13 cellular contexts compared by ENCODE assay signal in genomic region chr2:176159678-176160250, GRCh38. TPM values are rescaled to one million over a fixed set of nuclear protein-coding genes. Genes with fewer than 3 reads are reported as not detected.
DNase-seq lines count a peak whose midpoint lies in the region; ATAC-seq and TF ChIP-seq lines count a peak whose summit lies in the region.
"Had no signal": no experiment of that assay in that cellular context is flagged by ENCODE, and none has a peak within 500 bp of the region (broad histone marks: within the 10 kb centered on the region; RNA-seq: fewer than 3 reads in every experiment).

No MANE protein-coding gene starts in this region.

- no peaks in the 10 kb centered on the region for H3K79me2 ChIP-seq in GM23338 (replicated peaks; ENCODE audit: insufficient read depth)

- H3K9me2 ChIP-seq in GM23338 (ENCODE audit: insufficient read depth): no peaks in the 10 kb centered on the region

- peaks cover 12% of the 10 kb centered on the region for H3K9me3 ChIP-seq in neuron (ENCODE audit: low read length)
- H3K9me3 ChIP-seq: colonic mucosa, neutrophil had no signal

- H3K36me3 ChIP-seq in GM23338 (ENCODE audit: insufficient read depth) (no peaks in the 10 kb centered on the region), neuron (ENCODE audit: insufficient read depth, low read length) (no peaks in the 10 kb centered on the region)
- H3K36me3 ChIP-seq: colonic mucosa, neutrophil had no signal

- H3K9me3 Mint-ChIP-seq in GM23338: peaks cover 10% of the 10 kb centered on the region; the same call in 2 of the 3 replicates
- peaks cover 0 to 22% (median 7%) of the 10 kb centered on the region in 5 experiments for H3K9me3 Mint-ChIP-seq in brain
- peaks cover 0 to 14% (median 4%) of the 10 kb centered on the region in 6 donors for H3K9me3 Mint-ChIP-seq in immature natural killer cell

- DNase-seq in GM23338 (ENCODE audit: low spot score) (peak; percentile 53), immature natural killer cell (no peak), AG08395 (ENCODE audit: low spot score) (no peak), SIG-M5 (lab: John Stamatoyannopoulos, UW) (no peak)
- DNase-seq: activated CD8-positive, alpha-beta memory T cell treated with anti-CD3 and anti-CD28 coated beads for 24 hours; colonic mucosa; GDM1; left cardiac atrium; T-helper 2 cell had no signal

- H3K27ac Mint-ChIP-seq in GM23338 (no peak overlapping the region), brain (no peak overlapping the region), immature natural killer cell (no peak overlapping the region)
- H3K27ac Mint-ChIP-seq: activated naive CD4-positive, alpha-beta T cell treated with anti-CD3 and anti-CD28 coated beads, Interleukin-2, amount 50 U/mL, for 24 hours had no signal

- peaks cover 100% of the 10 kb centered on the region for H3K27me3 ChIP-seq in GM23338 (ENCODE audit: insufficient read depth)
- peaks cover 96% of the 10 kb centered on the region for H3K27me3 ChIP-seq in neuron (ENCODE audit: insufficient read depth, low read length)

- H3K4me1 Mint-ChIP-seq in GM23338 (peaks cover 49% of the 10 kb centered on the region), brain (peaks cover 34% of the 10 kb centered on the region), immature natural killer cell (peaks cover 2 to 8% of the 10 kb centered on the region in 2 donors)

- TF ChIP-seq CTCF in GM23338 (conservative IDR thresholded peaks at IDR 0.05; ENCODE audit: low read depth in 2 of 2) (no peak), brain (conservative IDR thresholded peaks at IDR 0.05) (no peak)

- H3K27ac ChIP-seq in GM23338 (ENCODE audit: low read depth): no peak overlapping the region
- H3K27ac ChIP-seq: colonic mucosa, neutrophil had no signal

- H3K4me3 ChIP-seq in GM23338 (peak overlapping the region; percentile 41; the same call in 1 of the 2 replicates), neuron (ENCODE audit: low read length) (no peak overlapping the region)
- H3K4me3 ChIP-seq: colonic mucosa had no signal

- peaks cover 58% of the 10 kb centered on the region for H3K4me1 ChIP-seq in GM23338 (ENCODE audit: insufficient read depth)
- peaks cover 18% of the 10 kb centered on the region for H3K4me1 ChIP-seq in neuron (ENCODE audit: insufficient read depth, low read length)

- H3F3A ChIP-seq in GM23338 (replicated peaks; ENCODE audit: low read depth): peaks cover 28% of the 10 kb centered on the region

- peaks cover 49% of the 10 kb centered on the region for H4K20me1 ChIP-seq in GM23338 (replicated peaks; ENCODE audit: insufficient read depth)

- H3K4me3 Mint-ChIP-seq in GM23338: peak overlapping the region; percentile 19; the same call in 2 of the 3 replicates
- H3K4me3 Mint-ChIP-seq in brain: peak overlapping the region in 4 of 5 experiments; percentile 16 to 72 (median 51)
- H3K4me3 Mint-ChIP-seq in immature natural killer cell: no peak overlapping the region
- H3K4me3 Mint-ChIP-seq: activated naive CD4-positive, alpha-beta T cell treated with anti-CD3 and anti-CD28 coated beads, Interleukin-2, amount 50 U/mL, for 24 hours had no signal

- H3K27me3 Mint-ChIP-seq in GM23338 (ENCODE audit: insufficient read depth, low read depth, poor library complexity) (peaks cover 99% of the 10 kb centered on the region), brain (peaks cover 100% of the 10 kb centered on the region), immature natural killer cell (ENCODE audit: low read depth in 3 of 3) (peaks cover 31 to 52% (median 44%) of the 10 kb centered on the region in 3 donors)

- H2AFZ ChIP-seq in GM23338 (peak overlapping the region; percentile 47; the same call in 1 of the 2 replicates), neuron (ENCODE audit: low read depth, low read length) (peak overlapping the region; percentile 33)

- peak; percentile 24 for ATAC-seq in GM23338

- H3K36me3 Mint-ChIP-seq in GM23338 (ENCODE audit: low read depth) (no peaks in the 10 kb centered on the region), brain (peaks cover 25% of the 10 kb centered on the region), immature natural killer cell (peaks cover 0 to 10% (median 0%) of the 10 kb centered on the region in 3 donors)

- H3K4me2 ChIP-seq in GM23338: peak overlapping the region; percentile 64; the same call in 1 of the 2 replicates

TF ChIP-seq in GM23338, 12 proteins besides CTCF, POLR2A, EP300 and RAD21:
- TF ChIP-seq NANOG (IDR thresholded peaks at IDR 0.05; ENCODE audit: borderline replicate concordance) (no peak), POLR2AphosphoS5 (IDR thresholded peaks at IDR 0.05; ENCODE audit: low read depth) (no peak), EZH2phosphoT487 (IDR thresholded peaks at IDR 0.05; ENCODE audit: unreplicated experiment) (peak; percentile 96), ZNF331 (CRISPR knock-in tag; IDR thresholded peaks at IDR 0.05; ENCODE audit: low read depth) (no peak), STAT1 (IDR thresholded peaks at IDR 0.05; ENCODE audit: unreplicated experiment) (no peak), ZNF114 (CRISPR knock-in tag; IDR thresholded peaks at IDR 0.05) (no peak), EZH2 (IDR thresholded peaks at IDR 0.05; ENCODE audit: low read depth, unreplicated experiment) (peak; percentile 90)
TF ChIP-seq in GM23338: peak in this region for 2.

RNA-seq across cellular contexts. Expression of gene HOXD3, which starts 2.7 kb away (rescaled TPM):
- not detected in 2 replicates for total RNA-seq in GM23338 (2014; rRNA removed; shearing (Covaris generic))
- polyA plus RNA-seq in GM23338 (2016; fragmentation: Nextera tagmentation; extraction: Ambion mirVana) (not detected in 2 replicates), brain (ENCODE audit: insufficient read depth, low read depth, low replicate concordance) (1.2 TPM), immature natural killer cell (not detected)

RNA-seq across cellular contexts. Expression of gene HOXD4, which starts 8.4 kb away (rescaled TPM):
- not detected in 2 replicates for total RNA-seq in GM23338 (2014; rRNA removed; shearing (Covaris generic))
- polyA plus RNA-seq in GM23338 (2016; fragmentation: Nextera tagmentation; extraction: Ambion mirVana) (not detected in 2 replicates), brain (ENCODE audit: insufficient read depth, low read depth, low replicate concordance) (not detected), immature natural killer cell (not detected)

RNA-seq across cellular contexts. Expression of gene HOXD1, which starts 28.7 kb away (rescaled TPM):
- 0.39 TPM in 1 of 2 replicates, not detected in the other for total RNA-seq in GM23338 (2014; rRNA removed; shearing (Covaris generic))
- polyA plus RNA-seq in GM23338 (2016; fragmentation: Nextera tagmentation; extraction: Ambion mirVana) (not detected in 2 replicates), brain (ENCODE audit: insufficient read depth, low read depth, low replicate concordance) (2.1 TPM), immature natural killer cell (not detected)

RNA-seq across cellular contexts. Expression of gene HOXD8, which starts 30.3 kb away (rescaled TPM):
- not detected in 2 replicates for total RNA-seq in GM23338 (2014; rRNA removed; shearing (Covaris generic))
- polyA plus RNA-seq in GM23338 (2016; fragmentation: Nextera tagmentation; extraction: Ambion mirVana): not detected in 2 replicates
- polyA plus RNA-seq in brain (ENCODE audit: insufficient read depth, low read depth, low replicate concordance): 10.0 TPM
- polyA plus RNA-seq in immature natural killer cell: not detected

RNA-seq across cellular contexts. Expression of gene HOXD9, which starts 37.2 kb away (rescaled TPM):
- not detected in 2 replicates for total RNA-seq in GM23338 (2014; rRNA removed; shearing (Covaris generic))
- polyA plus RNA-seq in GM23338 (2016; fragmentation: Nextera tagmentation; extraction: Ambion mirVana): not detected in 2 replicates
- polyA plus RNA-seq in brain (ENCODE audit: insufficient read depth, low read depth, low replicate concordance): 8.9 TPM
- not detected for polyA plus RNA-seq in immature natural killer cell

Comparison
In these comparisons a context has a peak if more than half of its experiments do, and no peak if none do; other contexts are left out.
1. H3K4me3 Mint-ChIP-seq: peak in GM23338 (single experiment) and brain (4 of 5); none in immature natural killer cell (0 of 5).